In the genomic region with DNA sequence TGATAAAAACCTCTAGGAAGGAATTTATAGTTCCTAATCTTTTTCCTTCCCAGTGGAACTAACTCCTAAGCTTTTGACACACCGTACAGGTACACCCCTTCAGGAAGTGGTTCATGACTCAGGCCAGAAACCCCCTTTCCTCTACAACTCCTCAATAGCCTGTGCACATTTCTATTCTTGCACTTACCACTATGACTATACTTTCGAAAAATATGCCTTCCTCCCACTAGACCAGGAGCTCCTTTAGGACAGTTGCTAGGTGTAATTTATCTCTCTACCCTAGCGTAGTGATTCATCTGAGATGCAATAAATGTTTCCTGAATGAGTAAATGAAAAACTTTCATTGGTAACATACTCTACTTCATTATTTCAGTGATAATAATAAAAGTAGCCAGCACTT, we compare ENCODE assay signal across 10 cellular contexts. TPM values are rescaled to one million over a fixed set of nuclear protein-coding genes. Genes with fewer than 3 reads are reported as not detected.
DNase-seq lines count a peak whose midpoint lies in the region; ATAC-seq and TF ChIP-seq lines count a peak whose summit lies in the region.
"Had no signal": no experiment of that assay in that cellular context is flagged by ENCODE, and none has a peak within 500 bp of the region (broad histone marks: within the 10 kb centered on the region; RNA-seq: fewer than 3 reads in every experiment).

No MANE protein-coding gene starts in this region.

- peak overlapping the region; percentile 18 for H3K27ac Mint-ChIP-seq in activated T-helper 17 cell treated with anti-CD3 and anti-CD28 coated beads, Interleukin-2, amount 50 U/mL, for 72 hours
- no peak overlapping the region for H3K27ac Mint-ChIP-seq in naive thymus-derived CD4-positive, alpha-beta T cell
- H3K27ac Mint-ChIP-seq: CD8-positive, alpha-beta memory T cell had no signal

- DNase-seq in AG04449 (ENCODE audit: low read depth, low spot score) (peak; percentile 47), HK-2 (ENCODE audit: unreplicated experiment) (no peak), pons (ENCODE audit: low spot score) (no peak), hippocampal formation (lab: John Stamatoyannopoulos, UW) (no peak)
- DNase-seq in naive thymus-derived CD4-positive, alpha-beta T cell: no peak
- DNase-seq: CD8-positive, alpha-beta memory T cell; dorsolateral prefrontal cortex had no signal

- H3K4me1 Mint-ChIP-seq in activated T-helper 17 cell treated with anti-CD3 and anti-CD28 coated beads, Interleukin-2, amount 50 U/mL, for 72 hours: peaks cover 6% of the 10 kb centered on the region
- peaks cover 0 to 8% (median 0%) of the 10 kb centered on the region in 7 donors for H3K4me1 Mint-ChIP-seq in naive thymus-derived CD4-positive, alpha-beta T cell
- H3K4me1 Mint-ChIP-seq: CD8-positive, alpha-beta memory T cell had no signal

- intact Hi-C loops in naive thymus-derived CD4-positive, alpha-beta T cell (cut with micrococcal nuclease): no loop called here

- H3K9me3 Mint-ChIP-seq in activated T-helper 17 cell treated with anti-CD3 and anti-CD28 coated beads, Interleukin-2, amount 50 U/mL, for 72 hours: no peaks in the 10 kb centered on the region
- peaks cover 0 to 2% (median 0%) of the 10 kb centered on the region in 11 donors for H3K9me3 Mint-ChIP-seq in naive thymus-derived CD4-positive, alpha-beta T cell
- H3K9me3 Mint-ChIP-seq: CD8-positive, alpha-beta memory T cell had no signal

- no peaks in the 10 kb centered on the region for H3K4me1 ChIP-seq in naive thymus-derived CD4-positive, alpha-beta T cell (ENCODE audit: control insufficient read depth in 2 of 2, insufficient read depth in 2 of 2, low read length in 2 of 2)

- peak overlapping the region; percentile 2 for H3K4me3 Mint-ChIP-seq in activated T-helper 17 cell treated with anti-CD3 and anti-CD28 coated beads, Interleukin-2, amount 50 U/mL, for 72 hours
- H3K4me3 Mint-ChIP-seq in naive thymus-derived CD4-positive, alpha-beta T cell: no peak overlapping the region
- H3K4me3 Mint-ChIP-seq: CD8-positive, alpha-beta memory T cell had no signal

- peak; percentile 91 for ATAC-seq in GM18511 (IDR thresholded peaks at IDR 0.05; ENCODE audit: unreplicated experiment)
- ATAC-seq in HG02885 (IDR thresholded peaks at IDR 0.05; ENCODE audit: poor library complexity, unreplicated experiment): peak; percentile 76
- peak; percentile 99 for ATAC-seq in activated T-helper 17 cell treated with anti-CD3 and anti-CD28 coated beads, Interleukin-2, amount 50 U/mL, for 72 hours (replicated peaks)
- ATAC-seq in naive thymus-derived CD4-positive, alpha-beta T cell: no peak

- POLR2A ChIA-PET in AG04449 (lab: Yijun Ruan, JAX): interaction anchor here (0.8 to 1.3 kb wide), 2 partner anchors 11 to 100 kb away, joined by 3 to 8 read pairs; no protein-coding TSS in a partner anchor
- POLR2A ChIA-PET in naive thymus-derived CD4-positive, alpha-beta T cell (lab: Charles Lee): no interaction called here

- CTCF ChIA-PET in AG04449 (lab: Yijun Ruan, JAX): interaction anchor here (0.6 to 1.1 kb wide), 3 partner anchors 58 to 121 kb away, joined by 3 read pairs; no protein-coding TSS in a partner anchor
- CTCF ChIA-PET in naive thymus-derived CD4-positive, alpha-beta T cell (lab: Charles Lee): no interaction called here

- no peak overlapping the region for H3K4me3 ChIP-seq in AG04449 (ENCODE audit: low read depth, low read length)
- no peak overlapping the region for H3K4me3 ChIP-seq in naive thymus-derived CD4-positive, alpha-beta T cell (ENCODE audit: low read length)
- H3K4me3 ChIP-seq: dorsolateral prefrontal cortex had no signal

- H3K27me3 ChIP-seq in naive thymus-derived CD4-positive, alpha-beta T cell (ENCODE audit: control insufficient read depth in 2 of 2, insufficient read depth in 2 of 2, low read length in 2 of 2): no peaks in the 10 kb centered on the region
- H3K27me3 ChIP-seq: dorsolateral prefrontal cortex had no signal

- no peak overlapping the region for H3K27ac ChIP-seq in naive thymus-derived CD4-positive, alpha-beta T cell (ENCODE audit: low read depth, low read length)
- H3K27ac ChIP-seq: dorsolateral prefrontal cortex had no signal

- H3K36me3 Mint-ChIP-seq in activated T-helper 17 cell treated with anti-CD3 and anti-CD28 coated beads, Interleukin-2, amount 50 U/mL, for 72 hours (ENCODE audit: low read depth): no peaks in the 10 kb centered on the region
- H3K36me3 Mint-ChIP-seq in naive thymus-derived CD4-positive, alpha-beta T cell: no peaks in the 10 kb centered on the region
- H3K36me3 Mint-ChIP-seq: CD8-positive, alpha-beta memory T cell had no signal

- H3K9me3 ChIP-seq in naive thymus-derived CD4-positive, alpha-beta T cell (ENCODE audit: control insufficient read depth in 2 of 3, low read length in 3 of 3): no peaks in the 10 kb centered on the region

- TF ChIP-seq CTCF in AG04449 (IDR thresholded peaks at IDR 0.05; ENCODE audit: insufficient read depth, low read length, missing control alignments): no peak

- H3K27me3 Mint-ChIP-seq in activated T-helper 17 cell treated with anti-CD3 and anti-CD28 coated beads, Interleukin-2, amount 50 U/mL, for 72 hours: peaks cover 20% of the 10 kb centered on the region
- H3K27me3 Mint-ChIP-seq in naive thymus-derived CD4-positive, alpha-beta T cell: peaks cover 5 to 41% (median 16%) of the 10 kb centered on the region in 5 donors

- H3K36me3 ChIP-seq in naive thymus-derived CD4-positive, alpha-beta T cell (ENCODE audit: control insufficient read depth in 2 of 3, insufficient read depth in 3 of 3, low read length in 3 of 3): no peaks in the 10 kb centered on the region

RNA-seq across cellular contexts. Expression of a gene that starts 14.5 kb away (rescaled TPM):
- total RNA-seq in activated T-helper 17 cell treated with anti-CD3 and anti-CD28 coated beads, Interleukin-2, amount 50 U/mL, for 72 hours: under 1 TPM; 0.21 to 0.24 TPM
- total RNA-seq in naive thymus-derived CD4-positive, alpha-beta T cell: 1 to 10 TPM in 1 of 5 experiments, not detected in 4; 2.7 TPM
- not detected for polyA plus RNA-seq in naive thymus-derived CD4-positive, alpha-beta T cell
- polyA plus RNA-seq: CD8-positive, alpha-beta memory T cell had no signal
